In genomic region chr7:50653116-50653854, GRCh38 we compare ENCODE assay signal across 11 cellular contexts.
DNase-seq lines count a peak whose midpoint lies in the region; ATAC-seq, FAIRE-seq and TF ChIP-seq lines count a peak whose summit lies in the region.
"Had no signal": no experiment of that assay in that cellular context is flagged by ENCODE, and none has a peak within 500 bp of the region (broad histone marks: within the 10 kb centered on the region; RNA-seq: fewer than 3 reads in every experiment).

No MANE protein-coding gene starts in this region.

- intact Hi-C loops in left ventricle myocardium superior (cut with micrococcal nuclease) (no loop called here), kidney (cut with DNase I) (no loop called here)

- H3K4me3 Mint-ChIP-seq in astrocyte (ENCODE audit: unreplicated experiment), result no peak overlapping the region

- H3K36me3 ChIP-seq in KOPT-K1 (ENCODE audit: insufficient read depth, low read length), result no peaks in the 10 kb centered on the region
- H3K36me3 ChIP-seq in astrocyte (ENCODE audit: insufficient read depth, low read length), result peaks cover 16% of the 10 kb centered on the region
- no peaks in the 10 kb centered on the region for H3K36me3 ChIP-seq in smooth muscle cell (ENCODE audit: low read depth)
- peaks cover 0 to 7% of the 10 kb centered on the region in 2 donors for H3K36me3 ChIP-seq in kidney (ENCODE audit: control insufficient read depth in 1 of 2, insufficient read depth in 2 of 2, low read length in 2 of 2)

- H4K20me1 ChIP-seq in astrocyte (ENCODE audit: insufficient read depth, low read length), result peaks cover 96% of the 10 kb centered on the region
- peaks cover 32% of the 10 kb centered on the region for H4K20me1 ChIP-seq in smooth muscle cell (ENCODE audit: low read depth)

- no peaks in the 10 kb centered on the region for H3K9me3 Mint-ChIP-seq in astrocyte (ENCODE audit: unreplicated experiment)

- no peak overlapping the region for H3K9ac ChIP-seq in astrocyte (ENCODE audit: low read length)
- H3K9ac ChIP-seq in smooth muscle cell (ENCODE audit: low read depth), result no peak overlapping the region
- no peak overlapping the region for H3K9ac ChIP-seq in kidney (ENCODE audit: low read length in 2 of 2)

- H2AFZ ChIP-seq in astrocyte (ENCODE audit: low read depth, low read length) (no peak overlapping the region), smooth muscle cell (ENCODE audit: low read depth) (no peak overlapping the region)

- H3K4me3 ChIP-seq in astrocyte (ENCODE audit: insufficient read depth, low read depth, low read length) (no peak overlapping the region), smooth muscle cell (no peak overlapping the region), kidney (ENCODE audit: low read length in 2 of 2) (no peak overlapping the region)

- DNase-seq in astrocyte (ENCODE audit: low read depth), result no peak
- peak; percentile 78 for DNase-seq in left ventricle myocardium superior
- no peak for DNase-seq in smooth muscle cell (lab: John Stamatoyannopoulos, UW; ENCODE audit: unreplicated experiment)
- DNase-seq in NCI-H2171 (lab: John Stamatoyannopoulos, UW), result no peak
- DNase-seq in OCI-M1 (lab: John Stamatoyannopoulos, UW), result no peak
- DNase-seq in kidney, result no peak
- DNase-seq: activated T-cell treated with anti-CD3 and anti-CD28 coated beads, Interleukin-2, amount 50 U/mL, for 1 hour; SHP77 treated with DMSO at 0.1 percent for 48 hours had no signal

- H3K4me2 ChIP-seq in astrocyte (ENCODE audit: low read length) (no peak overlapping the region), smooth muscle cell (peak overlapping the region; percentile 5)

- H3K9me3 ChIP-seq in KOPT-K1 (ENCODE audit: insufficient read depth, low read length, poor library complexity, severe bottlenecking) (no peaks in the 10 kb centered on the region), astrocyte (ENCODE audit: insufficient read depth, low read depth, low read length) (no peaks in the 10 kb centered on the region), smooth muscle cell (replicated peaks; ENCODE audit: low read depth) (no peaks in the 10 kb centered on the region), kidney (ENCODE audit: control insufficient read depth in 1 of 2, low read length in 2 of 2) (no peaks in the 10 kb centered on the region)

- FAIRE-seq in astrocyte (lab: Jason Lieb, UNC), result no peak
- no peak for FAIRE-seq in kidney (lab: Jason Lieb, UNC)
- FAIRE-seq: endometrium had no signal

- H3K4me1 ChIP-seq in astrocyte (ENCODE audit: insufficient read depth, low read length) (no peaks in the 10 kb centered on the region), smooth muscle cell (ENCODE audit: low read depth) (no peaks in the 10 kb centered on the region), kidney (ENCODE audit: control insufficient read depth in 1 of 2, insufficient read depth in 1 of 2, low read depth in 1 of 2, low read length in 2 of 2) (peaks cover 18 to 26% of the 10 kb centered on the region in 2 donors)

- H3K27ac ChIP-seq in KOPT-K1 (ENCODE audit: low read depth, low read length, poor library complexity, severe bottlenecking) (peak overlapping the region; percentile 15), astrocyte (ENCODE audit: low read depth, low read length) (no peak overlapping the region), smooth muscle cell (ENCODE audit: low read depth) (peak overlapping the region; percentile 11), kidney (ENCODE audit: low read depth in 2 of 2, low read length in 2 of 2) (peak overlapping the region in 1 of 2 donors; percentile 3)

- ATAC-seq in left ventricle myocardium superior (peak; percentile 79), HG03457 (IDR thresholded peaks at IDR 0.05; ENCODE audit: unreplicated experiment) (no peak)

- H3K79me2 ChIP-seq in astrocyte (ENCODE audit: insufficient read depth, low read length) (peaks cover 66% of the 10 kb centered on the region), smooth muscle cell (ENCODE audit: low read depth) (no peaks in the 10 kb centered on the region)

- TF ChIP-seq CTCF in astrocyte (IDR thresholded peaks at IDR 0.05; ENCODE audit: insufficient read depth, low read depth, low read length), result no peak
- TF ChIP-seq CTCF in smooth muscle cell (IDR thresholded peaks at IDR 0.05; ENCODE audit: borderline replicate concordance, insufficient read depth, poor library complexity, severe bottlenecking), result no peak
- no peak for TF ChIP-seq CTCF in kidney (IDR thresholded peaks at IDR 0.05; ENCODE audit: borderline replicate concordance, extremely low read depth, insufficient read depth)

- no peaks in the 10 kb centered on the region for H3K27me3 Mint-ChIP-seq in astrocyte (ENCODE audit: low read depth, unreplicated experiment)

- H3K27me3 ChIP-seq in astrocyte (ENCODE audit: insufficient read depth, low read length) (no peaks in the 10 kb centered on the region), smooth muscle cell (ENCODE audit: low read depth) (no peaks in the 10 kb centered on the region)

- H3K36me3 Mint-ChIP-seq in astrocyte (ENCODE audit: low read depth, unreplicated experiment), result peaks cover 30% of the 10 kb centered on the region

- peaks cover 4% of the 10 kb centered on the region for H3F3A ChIP-seq in smooth muscle cell (ENCODE audit: low read depth)

- H3K4me1 Mint-ChIP-seq in astrocyte (ENCODE audit: low read depth, unreplicated experiment), result peaks cover 33% of the 10 kb centered on the region

- 58% methylated on average over 16 of the region's 16 CpGs for WGBS in smooth muscle cell (ENCODE audit: low lambda C conversion rate)

- H3K27ac Mint-ChIP-seq in astrocyte (ENCODE audit: unreplicated experiment), result peak overlapping the region; percentile 21
